ENCODE assay signal across 10 cellular contexts in the genomic region with DNA sequence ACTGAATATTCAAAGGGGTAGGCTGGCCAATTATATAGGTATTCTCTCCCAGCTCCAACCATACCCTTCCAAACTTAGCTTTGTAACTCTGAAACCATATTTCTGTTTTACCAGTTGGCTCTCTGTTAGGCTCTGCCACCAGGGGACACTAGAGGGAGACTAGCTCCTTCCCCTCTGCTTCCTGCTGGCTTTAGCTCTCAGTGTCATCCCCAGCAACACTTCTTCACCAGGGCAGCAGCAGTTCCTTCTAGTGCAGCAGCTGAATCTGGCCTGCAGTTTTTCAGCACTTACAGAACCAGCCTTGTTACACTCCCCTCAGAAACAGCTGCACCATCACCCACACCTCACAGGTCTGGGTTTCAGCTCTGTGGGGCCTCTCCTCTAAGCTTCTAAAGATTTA. TPM values are rescaled to one million over a fixed set of nuclear protein-coding genes. Genes with fewer than 3 reads are reported as not detected.
A peak's percentile ranks its signal among the peaks of the same experiment; 100 is the strongest.
DNase-seq lines count a peak whose midpoint lies in the region; ATAC-seq and TF ChIP-seq lines count a peak whose summit lies in the region.
"Had no signal": no experiment of that assay in that cellular context is flagged by ENCODE, and none has a peak within 500 bp of the region (broad histone marks: within the 10 kb centered on the region; RNA-seq: fewer than 3 reads in every experiment).

No MANE protein-coding gene starts in this region.

- H3K4me3 ChIP-seq in Panc1 (ENCODE audit: low read depth in 2 of 2, low read length in 2 of 2), result no peak overlapping the region
- H3K4me3 ChIP-seq: BLaER1 had no signal

- CTCF ChIA-PET in Panc1 (lab: Charles Lee), result no interaction called here

- H3K27me3 Mint-ChIP-seq in endothelial cell (ENCODE audit: unreplicated experiment), result peaks cover 2% of the 10 kb centered on the region

- DNase-seq in SIG-M5 treated with dmso at 0.1 percent for 504 hours (lab: John Stamatoyannopoulos, UW; ENCODE audit: unreplicated experiment) (peak; percentile 28), SIG-M5 (lab: John Stamatoyannopoulos, UW) (no peak), Panc1 (ENCODE audit: low read depth, low spot score) (no peak), endothelial cell (ENCODE audit: low spot score) (no peak), NCI-H2107 treated with DMSO at 0.1 percent for 48 hours (lab: John Stamatoyannopoulos, UW; ENCODE audit: unreplicated experiment) (no peak), kidney tubule cell (ENCODE audit: low spot score) (no peak)
- peak; percentile 35 to 41 for DNase-seq in stimulated activated CD4-positive, alpha-beta T cell treated with anti-CD3 and anti-CD28 coated beads, Interleukin-4, amount 100 ng/mL, for 48 hours (ENCODE audit: low read depth in 2 of 2)

- no peaks in the 10 kb centered on the region for H3K27me3 ChIP-seq in Panc1 (ENCODE audit: control insufficient read depth, insufficient read depth, low read length)
- H3K27me3 ChIP-seq: BLaER1 had no signal

- no peaks in the 10 kb centered on the region for H3K9me3 Mint-ChIP-seq in endothelial cell (ENCODE audit: unreplicated experiment)

- no peaks in the 10 kb centered on the region for H3K36me3 ChIP-seq in Panc1 (ENCODE audit: control insufficient read depth, insufficient read depth, low read length)
- H3K36me3 ChIP-seq: BLaER1, neutrophil had no signal

- TF ChIP-seq CTCF in Panc1 (IDR thresholded peaks at IDR 0.05) (peak; percentile 21; the same call in 1 of the 2 replicates), endothelial cell (IDR thresholded peaks at IDR 0.05; ENCODE audit: unreplicated experiment) (peak; percentile 29)

- H3K9me3 ChIP-seq in Panc1 (ENCODE audit: control insufficient read depth, insufficient read depth, low read depth, low read length), result no peaks in the 10 kb centered on the region
- H3K9me3 ChIP-seq: neutrophil had no signal

- POLR2A ChIA-PET in Panc1 (lab: Charles Lee), result no interaction called here

- no peaks in the 10 kb centered on the region for H3K4me1 ChIP-seq in Panc1 (ENCODE audit: control insufficient read depth, insufficient read depth, low read length)

- peaks cover 35% of the 10 kb centered on the region for H3K4me1 Mint-ChIP-seq in endothelial cell (ENCODE audit: unreplicated experiment)

- no peak overlapping the region for H3K27ac Mint-ChIP-seq in endothelial cell (ENCODE audit: unreplicated experiment)

- no peak overlapping the region for H3K4me3 Mint-ChIP-seq in endothelial cell (ENCODE audit: unreplicated experiment)

- in situ Hi-C loops in Panc1 (cut with HindIII; ENCODE audit: low pct_unique_long_range_greater_than_20kb, low sequenced_read_pairs), result no loop called here

- peaks cover 16% of the 10 kb centered on the region for H3K36me3 Mint-ChIP-seq in endothelial cell (ENCODE audit: low read depth, unreplicated experiment)

- intact Hi-C loops in Panc1 (cut with micrococcal nuclease; ENCODE audit: unreplicated experiment), result no loop called here

- ATAC-seq in Panc1, result no peak
- no peak for ATAC-seq in HG02840 (IDR thresholded peaks at IDR 0.05; ENCODE audit: low FRiP score, unreplicated experiment)

- H3K27ac ChIP-seq in Panc1 (ENCODE audit: low read length), result no peak overlapping the region
- H3K27ac ChIP-seq: BLaER1, neutrophil had no signal

- no TSS peak for BruUV-seq in Panc1 (replicated peaks; lab: Mats Ljungman, UMichigan)

RNA-seq across cellular contexts. Expression of a gene that starts 51.0 kb away (rescaled TPM):
- total RNA-seq in Panc1 (2021; ENCODE audit: unreplicated experiment), result 30.5 TPM
- 22.2 TPM for polyA plus RNA-seq in Panc1 (2012; ENCODE audit: insufficient read length)
- 339 TPM for total RNA-seq in endothelial cell (ENCODE audit: unreplicated experiment)

Comparison
In these comparisons a context has a peak if more than half of its experiments do, and no peak if none do; other contexts are left out.
1. DNase-seq: peak in SIG-M5 treated with dmso at 0.1 percent for 504 hours (single experiment) and stimulated activated CD4-positive, alpha-beta T cell treated with anti-CD3 and anti-CD28 coated beads, Interleukin-4, amount 100 ng/mL, for 48 hours (2 of 2); none in SIG-M5 (single experiment), Panc1 (single experiment), endothelial cell (single experiment), NCI-H2107 treated with DMSO at 0.1 percent for 48 hours (single experiment) and kidney tubule cell (single experiment).
2. RNA of a gene that starts 51.0 kb away (total RNA-seq): 339 TPM in endothelial cell (single experiment); 30.5 TPM in Panc1 (single experiment); every median in the first group is over 10 times any median in the second.